In the genomic region with DNA sequence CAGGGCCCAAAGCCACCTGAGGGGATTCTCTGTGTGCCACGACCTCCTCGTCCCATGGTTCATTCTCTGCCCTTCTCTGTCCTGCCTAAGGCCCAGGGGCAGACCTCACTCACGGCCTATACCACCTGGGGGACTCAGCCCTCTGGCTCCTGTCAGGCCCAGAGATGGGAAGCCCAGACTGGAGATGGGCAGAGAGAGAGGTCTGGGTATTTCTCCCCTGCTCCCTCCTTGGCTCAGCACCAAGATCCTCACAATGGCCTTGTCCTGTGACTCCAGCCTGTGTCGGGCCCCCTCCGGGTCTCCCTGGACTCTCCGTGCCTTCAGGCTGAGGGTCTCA, we compare ENCODE assay signal across 1 cellular context.
TF ChIP-seq lines count a peak whose summit lies in the region.

No MANE protein-coding gene starts in this region.

TF ChIP-seq in H1, 55 proteins besides CTCF, POLR2A, EP300 and RAD21:
- no peak for TF ChIP-seq GTF2F1 (IDR thresholded peaks at IDR 0.05; ENCODE audit: borderline replicate concordance, low read depth, low read length)
- no peak for TF ChIP-seq CBX5 (IDR thresholded peaks at IDR 0.05; ENCODE audit: low read depth, low read length)
